ENCODE assay signal across 36 cellular contexts in genomic region chr5:158172005-158172404, GRCh38.
"Had no signal": no experiment of that assay in that cellular context is flagged by ENCODE, and none has a peak within 500 bp of the region (broad histone marks: within the 10 kb centered on the region; RNA-seq: fewer than 3 reads in every experiment).

No MANE protein-coding gene starts in this region.

- H3K4me1 Mint-ChIP-seq: activated naive CD8-positive, alpha-beta T cell treated with anti-CD3 and anti-CD28 coated beads for 36 hours; activated T-helper 17 cell treated with anti-CD3 and anti-CD28 coated beads, Interleukin-2, amount 50 U/mL, for 72 hours had no signal

- H3K4me1 ChIP-seq: adrenal gland had no signal

- ATAC-seq: activated CD8-positive, alpha-beta T cell treated with anti-CD3 and anti-CD28 coated beads for 36 hours; activated naive CD4-positive, alpha-beta T cell treated with anti-CD3 and anti-CD28 coated beads, Interleukin-2, amount 50 U/mL, for 72 hours; activated T-cell treated with anti-CD3 and anti-CD28 coated beads, Interleukin-2, amount 50 U/mL, for 4 hours; activated T-cell treated with anti-CD3 and anti-CD28 coated beads, Interleukin-2, amount 50 U/mL, for 72 hours; activated T-helper 17 cell treated with anti-CD3 and anti-CD28 coated beads, Interleukin-2, amount 50 U/mL, for 72 hours; body of pancreas had no signal

- H3K27me3 ChIP-seq: adrenal gland, body of pancreas, brain microvascular endothelial cell, breast epithelium had no signal

- H3K27ac ChIP-seq: adrenal gland, body of pancreas, brain microvascular endothelial cell, breast epithelium, VCaP had no signal

- H3K27ac Mint-ChIP-seq: activated B cell treated with CpG ODN at 0.5 μM for 24 hours; activated CD4-positive, alpha-beta memory T cell treated with anti-CD3 and anti-CD28 coated beads for 36 hours; activated CD8-positive, alpha-beta T cell treated with anti-CD3 and anti-CD28 coated beads for 36 hours; activated naive CD4-positive, alpha-beta T cell treated with anti-CD3 and anti-CD28 coated beads for 36 hours; activated naive CD4-positive, alpha-beta T cell treated with anti-CD3 and anti-CD28 coated beads, Interleukin-2, amount 50 U/mL, for 72 hours; activated naive CD8-positive, alpha-beta T cell treated with anti-CD3 and anti-CD28 coated beads for 36 hours; activated T-cell treated with anti-CD3 and anti-CD28 coated beads, Interleukin-2, amount 50 U/mL, for 72 hours; activated T-helper 1 cell treated with anti-CD3 and anti-CD28 coated beads, Interleukin-12 subunit alpha, Interleukin-12 subunit beta, Interleukin-2, Interleukin-4 antibody, amounts not matched to agents 30 ng/mL and 10 ng/mL and 1 ng/mL, durations not matched to agents 14 hours and 24 hours and 36 hours; activated T-helper 17 cell treated with anti-CD3 and anti-CD28 coated beads, Interleukin-2, amount 50 U/mL, for 72 hours; T-helper 1 cell treated with Interleukin-12 subunit alpha and Interleukin-12 subunit beta and Interleukin-4 antibody, amounts not matched to agents 30 μg/mL and 1 μg/mL, for 36 hours; T-helper 2 cell treated with Interferon-gamma antibody and Interleukin-4, amounts not matched to agents 5 μg/mL and 100 μg/mL, for 36 hours had no signal

- H3K36me3 ChIP-seq: adrenal gland, brain microvascular endothelial cell, breast epithelium had no signal

- H3K9me3 ChIP-seq: adrenal gland, body of pancreas, breast epithelium had no signal

- FAIRE-seq: TTC549 had no signal

- H3K4me3 Mint-ChIP-seq: activated B cell treated with CpG ODN at 0.5 μM for 24 hours; activated CD4-positive, alpha-beta memory T cell treated with anti-CD3 and anti-CD28 coated beads for 36 hours; activated CD8-positive, alpha-beta T cell treated with anti-CD3 and anti-CD28 coated beads for 36 hours; activated naive CD4-positive, alpha-beta T cell treated with anti-CD3 and anti-CD28 coated beads for 36 hours; activated naive CD8-positive, alpha-beta T cell treated with anti-CD3 and anti-CD28 coated beads for 36 hours; activated T-cell treated with anti-CD3 and anti-CD28 coated beads, Interleukin-2, amount 50 U/mL, for 4 hours; activated T-cell treated with anti-CD3 and anti-CD28 coated beads, Interleukin-2, amount 50 U/mL, for 72 hours; activated T-helper 1 cell treated with anti-CD3 and anti-CD28 coated beads, Interleukin-12 subunit alpha, Interleukin-12 subunit beta, Interleukin-2, Interleukin-4 antibody, amounts not matched to agents 30 ng/mL and 10 ng/mL and 1 ng/mL, durations not matched to agents 14 hours and 24 hours and 36 hours; activated T-helper 17 cell treated with anti-CD3 and anti-CD28 coated beads, Interleukin-2, amount 50 U/mL, for 72 hours; T-helper 1 cell treated with Interleukin-12 subunit alpha and Interleukin-12 subunit beta and Interleukin-4 antibody, amounts not matched to agents 30 μg/mL and 1 μg/mL, for 36 hours; T-helper 2 cell treated with Interferon-gamma antibody and Interleukin-4, amounts not matched to agents 5 μg/mL and 100 μg/mL, for 36 hours had no signal

- DNase-seq: activated B cell treated with CpG ODN at 0.5 μM for 24 hours; activated CD4-positive, alpha-beta memory T cell treated with anti-CD3 and anti-CD28 coated beads for 36 hours; activated CD4-positive, alpha-beta T cell treated with anti-CD3 and anti-CD28 coated beads for 4 hours; activated CD4-positive, alpha-beta T cell treated with anti-CD3 and anti-CD28 coated beads, Interleukin-2, amount 50 U/mL, for 1 hour; activated CD4-positive, alpha-beta T cell treated with anti-CD3 and anti-CD28 coated beads, Interleukin-2, amount 50 U/mL, for 4 hours; activated CD4-positive, CD25-positive, alpha-beta regulatory T cell treated with anti-CD3 and anti-CD28 coated beads, Interleukin-2, amount 50 U/mL, for 72 hours; activated CD8-positive, alpha-beta memory T cell treated with anti-CD3 and anti-CD28 coated beads, Interleukin-2, amount 50 U/mL, for 4 hours; activated CD8-positive, alpha-beta T cell treated with anti-CD3 and anti-CD28 coated beads for 36 hours; activated effector memory CD4-positive, alpha-beta T cell treated with anti-CD3 and anti-CD28 coated beads, Interleukin-2, amount 50 U/mL, for 16 hours; activated gamma-delta T cell treated with Interleukin-2 at 50 U/mL for 16 hours; activated naive CD4-positive, alpha-beta T cell; activated naive CD4-positive, alpha-beta T cell treated with anti-CD3 and anti-CD28 coated beads for 36 hours; activated naive CD4-positive, alpha-beta T cell treated with anti-CD3 and anti-CD28 coated beads, Interleukin-2, amount 50 U/mL, for 16 hours; activated naive CD8-positive, alpha-beta T cell treated with anti-CD3 and anti-CD28 coated beads for 36 hours; activated T-cell treated with anti-CD3 and anti-CD28 coated beads for 4 hours; activated T-cell treated with anti-CD3 and anti-CD28 coated beads, Interleukin-2, amount 50 U/mL, for 1 hour; activated T-cell treated with anti-CD3 and anti-CD28 coated beads, Interleukin-2, amount 50 U/mL, for 4 hours; activated T-cell treated with anti-CD3 and anti-CD28 coated beads, Interleukin-2, amount 50 U/mL, for 72 hours; adrenal gland; amniotic stem cell; aorta; body of pancreas; brain microvascular endothelial cell; central memory CD4-positive, alpha-beta T cell; SW 1271; T-helper 1 cell; T-helper 2 cell; T-helper 9 cell had no signal

- H3K36me3 Mint-ChIP-seq: activated CD4-positive, alpha-beta memory T cell treated with anti-CD3 and anti-CD28 coated beads for 36 hours; activated naive CD4-positive, alpha-beta T cell treated with anti-CD3 and anti-CD28 coated beads, Interleukin-2, amount 50 U/mL, for 72 hours; activated naive CD8-positive, alpha-beta T cell treated with anti-CD3 and anti-CD28 coated beads for 36 hours had no signal

- H3K9me3 Mint-ChIP-seq: activated B cell treated with CpG ODN at 0.5 μM for 24 hours; activated CD4-positive, alpha-beta memory T cell treated with anti-CD3 and anti-CD28 coated beads for 36 hours; activated CD8-positive, alpha-beta T cell treated with anti-CD3 and anti-CD28 coated beads for 36 hours; activated naive CD4-positive, alpha-beta T cell treated with anti-CD3 and anti-CD28 coated beads for 36 hours; activated naive CD4-positive, alpha-beta T cell treated with anti-CD3 and anti-CD28 coated beads, Interleukin-2, amount 50 U/mL, for 72 hours; activated naive CD8-positive, alpha-beta T cell treated with anti-CD3 and anti-CD28 coated beads for 36 hours; activated T-cell treated with anti-CD3 and anti-CD28 coated beads, Interleukin-2, amount 50 U/mL, for 4 hours; activated T-cell treated with anti-CD3 and anti-CD28 coated beads, Interleukin-2, amount 50 U/mL, for 72 hours; activated T-helper 1 cell treated with anti-CD3 and anti-CD28 coated beads, Interleukin-12 subunit alpha, Interleukin-12 subunit beta, Interleukin-2, Interleukin-4 antibody, amounts not matched to agents 30 ng/mL and 10 ng/mL and 1 ng/mL, durations not matched to agents 14 hours and 24 hours and 36 hours; activated T-helper 17 cell treated with anti-CD3 and anti-CD28 coated beads, Interleukin-2, amount 50 U/mL, for 72 hours; T-helper 1 cell treated with Interleukin-12 subunit alpha and Interleukin-12 subunit beta and Interleukin-4 antibody, amounts not matched to agents 30 μg/mL and 1 μg/mL, for 36 hours; T-helper 2 cell treated with Interferon-gamma antibody and Interleukin-4, amounts not matched to agents 5 μg/mL and 100 μg/mL, for 36 hours had no signal

- H3K27me3 Mint-ChIP-seq: activated B cell treated with CpG ODN at 0.5 μM for 24 hours; activated CD4-positive, alpha-beta memory T cell treated with anti-CD3 and anti-CD28 coated beads for 36 hours; activated CD8-positive, alpha-beta T cell treated with anti-CD3 and anti-CD28 coated beads for 36 hours; activated naive CD8-positive, alpha-beta T cell treated with anti-CD3 and anti-CD28 coated beads for 36 hours had no signal

- H3K4me3 ChIP-seq: adrenal gland, body of pancreas, breast epithelium had no signal
